In the genomic region with DNA sequence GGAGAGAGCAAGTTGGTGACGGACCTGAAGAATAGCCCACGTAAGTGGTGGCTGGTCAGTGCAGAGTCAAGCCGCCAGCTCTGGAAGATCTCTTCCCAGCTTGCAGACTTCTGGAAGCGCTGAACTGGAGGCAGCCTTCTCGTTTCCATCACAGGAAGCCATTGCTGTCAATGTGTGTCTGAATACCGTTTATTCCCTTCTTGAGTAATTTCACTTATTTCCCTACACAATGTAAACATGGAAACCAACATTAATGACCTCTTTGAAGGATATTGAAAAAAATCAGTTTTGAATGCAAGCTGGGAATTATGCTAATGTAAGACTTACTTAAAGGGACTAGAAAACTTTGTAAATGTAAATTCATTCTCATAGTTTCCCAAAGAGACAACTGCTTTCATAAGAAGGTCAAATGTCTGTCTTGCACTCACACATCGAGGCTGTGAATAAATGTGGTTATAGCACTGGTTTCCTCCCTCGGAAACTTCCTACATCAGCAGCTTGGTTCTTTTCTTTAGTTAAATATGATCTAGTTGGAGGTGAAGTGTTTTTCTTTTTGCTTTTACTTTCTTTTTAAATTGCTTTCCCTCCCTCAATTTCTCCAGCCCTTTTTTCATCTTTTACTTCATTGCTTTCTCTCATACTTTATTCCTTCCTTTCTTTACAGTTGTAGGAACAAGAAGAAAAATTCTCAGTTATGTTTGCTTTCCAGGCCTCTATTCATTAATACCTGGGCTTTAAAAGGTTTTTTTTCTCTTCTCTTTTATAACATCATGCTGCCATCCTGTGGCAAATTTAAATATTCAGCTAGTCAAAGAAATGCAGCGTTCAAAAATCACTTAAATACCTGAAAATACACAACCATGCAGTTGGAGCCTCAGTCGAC, we compare ENCODE assay signal across 8 cellular contexts.
DNase-seq lines count a peak whose midpoint lies in the region; ATAC-seq and TF ChIP-seq lines count a peak whose summit lies in the region.

No MANE protein-coding gene starts in this region.

- peak; percentile 27 for TF ChIP-seq CTCF in liver (IDR thresholded peaks at IDR 0.05; ENCODE audit: low read depth, low read length, missing input control)

- peak overlapping the region; percentile 98 for H3K27ac Mint-ChIP-seq in activated T-cell treated with anti-CD3 and anti-CD28 coated beads, Interleukin-2, amount 50 U/mL, for 72 hours

- H3K4ac ChIP-seq in neuronal stem cell (ENCODE audit: low read length) = no peak overlapping the region

- H4K8ac ChIP-seq in neuronal stem cell (ENCODE audit: low read depth, low read length) = no peak overlapping the region

- H4K91ac ChIP-seq in neuronal stem cell (ENCODE audit: low read depth, low read length, poor library complexity) = no peak overlapping the region

- no peaks in the 10 kb centered on the region for H3K27me3 ChIP-seq in liver (ENCODE audit: control insufficient read depth in 4 of 4, insufficient read depth in 4 of 4, low read length in 3 of 4)
- H3K27me3 ChIP-seq in neuronal stem cell (ENCODE audit: control insufficient read depth in 3 of 3, insufficient read depth in 3 of 3, low read depth in 1 of 3, low read length in 3 of 3) = no peaks in the 10 kb centered on the region

- no peak overlapping the region for H2AK5ac ChIP-seq in neuronal stem cell (ENCODE audit: low read depth, low read length)

- no peak overlapping the region for H3K4me2 ChIP-seq in neuronal stem cell (ENCODE audit: insufficient read depth, low read length, poor library complexity, severe bottlenecking)

- H3K18ac ChIP-seq in neuronal stem cell (ENCODE audit: low read length) = no peak overlapping the region

- H3K9me3 Mint-ChIP-seq in activated T-cell treated with anti-CD3 and anti-CD28 coated beads, Interleukin-2, amount 50 U/mL, for 72 hours = peaks cover 0 to 4% of the 10 kb centered on the region in 2 donors

- H2BK12ac ChIP-seq in neuronal stem cell (ENCODE audit: low read length) = no peak overlapping the region

- peak; percentile 31 to 41 for DNase-seq in activated CD4-positive, alpha-beta T cell treated with anti-CD3 and anti-CD28 coated beads for 4 hours
- DNase-seq in activated CD4-positive, alpha-beta T cell treated with anti-CD3 and anti-CD28 coated beads, Interleukin-2, amount 50 U/mL, for 1 hour = no peak
- DNase-seq in activated T-cell treated with anti-CD3 and anti-CD28 coated beads, Interleukin-2, amount 50 U/mL, for 72 hours = peak in 1 of 2 donors; percentile 22
- DNase-seq in neuronal stem cell (ENCODE audit: low spot score) (no peak), occipital lobe (lab: John Stamatoyannopoulos, UW) (no peak), COR-L47 (lab: John Stamatoyannopoulos, UW) (no peak)

- peak overlapping the region; percentile 47 to 50 for H3K9ac ChIP-seq in liver (ENCODE audit: low read depth in 1 of 2, low read length in 2 of 2)
- no peak overlapping the region for H3K9ac ChIP-seq in neuronal stem cell (ENCODE audit: low read depth, low read length, poor library complexity)

- H3K4me3 Mint-ChIP-seq in activated T-cell treated with anti-CD3 and anti-CD28 coated beads, Interleukin-2, amount 50 U/mL, for 72 hours = peak overlapping the region; percentile 79 to 98

- WGBS in liver = 72% methylated on average over 10 of the region's 10 CpGs
- WGBS in neuronal stem cell (ENCODE audit: extremely low coverage in 2 of 2, insufficient read length in 2 of 2, insufficient replicate concordance in 1 of 2), 2 donors = no CpG with 5 or more reads among the region's 10 CpGs

- peaks cover 80% of the 10 kb centered on the region for H3K4me1 Mint-ChIP-seq in activated T-cell treated with anti-CD3 and anti-CD28 coated beads, Interleukin-2, amount 50 U/mL, for 72 hours (ENCODE audit: low read depth)

- TF ChIP-seq RAD21 in liver (IDR thresholded peaks at IDR 0.05) = peak; percentile 62 to 68

- H3K27me3 Mint-ChIP-seq in activated T-cell treated with anti-CD3 and anti-CD28 coated beads, Interleukin-2, amount 50 U/mL, for 72 hours (ENCODE audit: low read depth) = no peaks in the 10 kb centered on the region

- ATAC-seq in HG03108 (IDR thresholded peaks at IDR 0.05; ENCODE audit: unreplicated experiment) = peak; percentile 42
- peak; percentile 62 to 65 for ATAC-seq in activated T-cell treated with anti-CD3 and anti-CD28 coated beads, Interleukin-2, amount 50 U/mL, for 72 hours (replicated peaks in 1 of 2)

- H3K4me1 ChIP-seq in liver (ENCODE audit: control insufficient read depth in 4 of 4, insufficient read depth in 4 of 4, low read length in 3 of 4) (no peaks in the 10 kb centered on the region), neuronal stem cell (ENCODE audit: control insufficient read depth in 2 of 2, insufficient read depth in 1 of 2, low read depth in 1 of 2, low read length in 2 of 2) (no peaks in the 10 kb centered on the region)

- no peak overlapping the region for H2BK120ac ChIP-seq in neuronal stem cell (ENCODE audit: low read depth, low read length)

- H3K23ac ChIP-seq in neuronal stem cell (ENCODE audit: low read depth, low read length, poor library complexity) = no peak overlapping the region

- peaks cover 0 to 2% of the 10 kb centered on the region in 2 donors for H3K36me3 Mint-ChIP-seq in activated T-cell treated with anti-CD3 and anti-CD28 coated beads, Interleukin-2, amount 50 U/mL, for 72 hours (ENCODE audit: insufficient read depth in 2 of 2)

- H3K4me3 ChIP-seq in liver (ENCODE audit: low read depth in 1 of 3, low read length in 3 of 3) = no peak overlapping the region
- H3K4me3 ChIP-seq in neuronal stem cell (ENCODE audit: low read length in 2 of 2) = no peak overlapping the region

- no peak overlapping the region for H2BK5ac ChIP-seq in neuronal stem cell (ENCODE audit: low read length)

- H3K79me1 ChIP-seq in neuronal stem cell (ENCODE audit: low read depth, low read length) = no peaks in the 10 kb centered on the region

- no peak overlapping the region for H2AFZ ChIP-seq in neuronal stem cell (ENCODE audit: low read length)

- H3K27ac ChIP-seq in liver (ENCODE audit: low read depth in 1 of 2, low read length in 2 of 2) = no peak overlapping the region
- no peak overlapping the region for H3K27ac ChIP-seq in neuronal stem cell (replicated peaks; ENCODE audit: low read length)

- no peak overlapping the region for H3K14ac ChIP-seq in neuronal stem cell (ENCODE audit: low read length)

- H2BK15ac ChIP-seq in neuronal stem cell (ENCODE audit: low read length) = no peak overlapping the region

- H3K9me3 ChIP-seq in liver (ENCODE audit: control insufficient read depth in 4 of 4, low read length in 3 of 4) (no peaks in the 10 kb centered on the region), neuronal stem cell (replicated peaks in 1 of 2; ENCODE audit: control insufficient read depth in 2 of 2, insufficient read depth in 1 of 2, low read depth in 1 of 2, low read length in 2 of 2) (no peaks in the 10 kb centered on the region)

- H3K36me3 ChIP-seq in liver (ENCODE audit: control insufficient read depth in 4 of 4, insufficient read depth in 3 of 4, low read depth in 1 of 4, low read length in 3 of 4) (no peaks in the 10 kb centered on the region), neuronal stem cell (replicated peaks in 1 of 2; ENCODE audit: control insufficient read depth in 2 of 2, insufficient read depth in 2 of 2, low read length in 2 of 2) (no peaks in the 10 kb centered on the region)

TF ChIP-seq in liver, 16 proteins besides CTCF, POLR2A, EP300 and RAD21:
- TF ChIP-seq, protein P1, sequence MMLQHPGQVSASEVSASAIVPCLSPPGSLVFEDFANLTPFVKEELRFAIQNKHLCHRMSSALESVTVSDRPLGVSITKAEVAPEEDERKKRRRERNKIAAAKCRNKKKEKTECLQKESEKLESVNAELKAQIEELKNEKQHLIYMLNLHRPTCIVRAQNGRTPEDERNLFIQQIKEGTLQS (IDR thresholded peaks at IDR 0.05) = no peak
- TF ChIP-seq, protein P2, sequence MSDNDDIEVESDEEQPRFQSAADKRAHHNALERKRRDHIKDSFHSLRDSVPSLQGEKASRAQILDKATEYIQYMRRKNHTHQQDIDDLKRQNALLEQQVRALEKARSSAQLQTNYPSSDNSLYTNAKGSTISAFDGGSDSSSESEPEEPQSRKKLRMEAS (IDR thresholded peaks at IDR 0.05) = no peak
- TF ChIP-seq JUND (IDR thresholded peaks at IDR 0.05) (no peak), TAF1 (conservative IDR thresholded peaks at IDR 0.05) (no peak), FOXA2 (IDR thresholded peaks at IDR 0.05) (no peak), SP1 (IDR thresholded peaks at IDR 0.05) (no peak), FOXA1 (IDR thresholded peaks at IDR 0.05) (no peak), EGR1 (IDR thresholded peaks at IDR 0.05; ENCODE audit: low read depth in 2 of 2) (no peak), YY1 (IDR thresholded peaks at IDR 0.05) (no peak), RXRA (IDR thresholded peaks at IDR 0.05) (no peak)

Comparison
In these comparisons a context has a peak if more than half of its experiments do, and no peak if none do; other contexts are left out.
1. DNase-seq: peak in activated CD4-positive, alpha-beta T cell treated with anti-CD3 and anti-CD28 coated beads for 4 hours (2 of 2); none in activated CD4-positive, alpha-beta T cell treated with anti-CD3 and anti-CD28 coated beads, Interleukin-2, amount 50 U/mL, for 1 hour (single experiment), neuronal stem cell (single experiment), occipital lobe (single experiment) and COR-L47 (single experiment).